Comparison of ENCODE assay signal across 25 cellular contexts in the genomic region with DNA sequence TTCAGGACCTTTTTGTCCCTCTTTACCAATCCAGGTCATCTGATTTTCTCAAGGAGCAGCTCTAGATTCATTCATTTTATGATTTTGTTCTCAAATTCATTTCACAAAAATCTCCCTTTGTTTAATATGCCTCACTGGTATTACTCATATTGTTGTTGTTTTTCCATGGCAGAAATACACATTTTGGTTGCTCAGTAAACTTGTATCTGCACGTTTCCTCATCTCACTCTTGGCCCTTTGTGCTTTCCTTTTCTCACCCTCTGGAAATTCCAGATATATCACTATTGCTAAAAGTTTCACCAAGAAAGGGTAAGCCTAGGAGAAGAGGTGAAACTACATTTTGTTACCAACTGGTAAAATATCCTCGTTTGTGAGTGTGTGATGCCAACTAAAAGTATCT. TPM values are rescaled to one million over a fixed set of nuclear protein-coding genes. Genes with fewer than 3 reads are reported as not detected.
"Had no signal": no experiment of that assay in that cellular context is flagged by ENCODE, and none has a peak within 500 bp of the region (broad histone marks: within the 10 kb centered on the region; RNA-seq: fewer than 3 reads in every experiment).

No MANE protein-coding gene starts in this region.

- H3K9me3 ChIP-seq: left lung, mucosa of descending colon, ovary, right atrium auricular region, right lobe of liver, stomach, transverse colon, upper lobe of left lung, vagina had no signal

- H3K9me3 Mint-ChIP-seq: memory B cell; naive thymus-derived CD4-positive, alpha-beta T cell; natural killer cell treated with Interleukin-12 subunit alpha and Interleukin-12 subunit beta and Interleukin-15 and Interleukin-18, amount 100 ng/mL, for 72 hours; stimulated activated naive B cell treated with anti-CD40 and anti-IgM and Interleukin-4, amounts not matched to agents 10 μg/mL and 1 μg/mL and 100 μg/mL, for 72 hours had no signal

- H3K4me3 ChIP-seq: left lung, lung, mucosa of descending colon, ovary, right atrium auricular region, right lobe of liver, stomach, transverse colon, upper lobe of left lung, vagina had no signal

- H3K36me3 ChIP-seq: left lung, ovary, right atrium auricular region, right lobe of liver, transverse colon, upper lobe of left lung, vagina had no signal

- H3K4me3 Mint-ChIP-seq: memory B cell; naive thymus-derived CD4-positive, alpha-beta T cell; natural killer cell treated with Interleukin-12 subunit alpha and Interleukin-12 subunit beta and Interleukin-15 and Interleukin-18, amount 100 ng/mL, for 72 hours; stimulated activated naive B cell treated with anti-CD40 and anti-IgM and Interleukin-4, amounts not matched to agents 10 μg/mL and 1 μg/mL and 100 μg/mL, for 72 hours had no signal

- H3K27me3 ChIP-seq: left lung, ovary, right atrium auricular region, right lobe of liver, stomach, transverse colon, upper lobe of left lung, vagina had no signal

- ATAC-seq: left colon; left lung; mucosa of descending colon; naive thymus-derived CD4-positive, alpha-beta T cell; natural killer cell treated with Interleukin-12 subunit alpha and Interleukin-12 subunit beta and Interleukin-15 and Interleukin-18, amount 100 ng/mL, for 72 hours; right lobe of liver; stimulated activated naive B cell treated with anti-CD40 and anti-IgM and Interleukin-4, amounts not matched to agents 10 μg/mL and 1 μg/mL and 100 μg/mL, for 72 hours; stimulated activated naive CD8-positive, alpha-beta T cell treated with anti-CD3 and anti-CD28 coated beads, Interleukin-15, Interleukin-2, amounts not matched to agents 100 U/mL and 50 U/mL, for 24 hours had no signal

- FAIRE-seq: kidney had no signal

- H3K27ac Mint-ChIP-seq: memory B cell; naive thymus-derived CD4-positive, alpha-beta T cell; natural killer cell treated with Interleukin-12 subunit alpha and Interleukin-12 subunit beta and Interleukin-15 and Interleukin-18, amount 100 ng/mL, for 72 hours; progenitor cell of endocrine pancreas; stimulated activated naive B cell treated with anti-CD40 and anti-IgM and Interleukin-4, amounts not matched to agents 10 μg/mL and 1 μg/mL and 100 μg/mL, for 72 hours had no signal

- H3K4me1 ChIP-seq: left lung, right lobe of liver, upper lobe of left lung had no signal

- H3K36me3 Mint-ChIP-seq: memory B cell; naive thymus-derived CD4-positive, alpha-beta T cell; natural killer cell treated with Interleukin-12 subunit alpha and Interleukin-12 subunit beta and Interleukin-15 and Interleukin-18, amount 100 ng/mL, for 72 hours; stimulated activated naive B cell treated with anti-CD40 and anti-IgM and Interleukin-4, amounts not matched to agents 10 μg/mL and 1 μg/mL and 100 μg/mL, for 72 hours had no signal

- DNase-seq: kidney; left colon; left lung; mucosa of descending colon; naive thymus-derived CD4-positive, alpha-beta T cell; ovary; right lobe of liver; stimulated activated CD4-positive, alpha-beta T cell treated with anti-CD3 and anti-CD28 coated beads, Interleukin-12 subunit alpha, Interleukin-12 subunit beta, amount 100 ng/mL, for 4 hours; stimulated activated CD4-positive, alpha-beta T cell treated with anti-CD3 and anti-CD28 coated beads, Interleukin-15, amount 100 ng/mL, for 24 hours; stimulated activated CD4-positive, alpha-beta T cell treated with anti-CD3 and anti-CD28 coated beads, Interleukin-2, amount 100 ng/mL, for 24 hours; stimulated activated CD4-positive, alpha-beta T cell treated with anti-CD3 and anti-CD28 coated beads, Interleukin-4, amount 100 ng/mL, for 1 hour; stimulated activated naive B cell treated with anti-CD40 and anti-IgM and Interleukin-4, amounts not matched to agents 10 μg/mL and 1 μg/mL and 100 μg/mL, for 72 hours; stimulated activated naive CD8-positive, alpha-beta T cell treated with anti-CD3 and anti-CD28 coated beads, Interleukin-15, Interleukin-2, amounts not matched to agents 100 U/mL and 50 U/mL, for 24 hours; stomach; transverse colon; upper lobe of left lung had no signal

- H3K27me3 Mint-ChIP-seq: memory B cell; naive thymus-derived CD4-positive, alpha-beta T cell; natural killer cell treated with Interleukin-12 subunit alpha and Interleukin-12 subunit beta and Interleukin-15 and Interleukin-18, amount 100 ng/mL, for 72 hours; stimulated activated naive B cell treated with anti-CD40 and anti-IgM and Interleukin-4, amounts not matched to agents 10 μg/mL and 1 μg/mL and 100 μg/mL, for 72 hours had no signal

- H3K27ac ChIP-seq: left lung, ovary, right atrium auricular region, right lobe of liver, stomach, transverse colon, upper lobe of left lung, vagina had no signal

- H3K4me1 Mint-ChIP-seq: memory B cell; naive thymus-derived CD4-positive, alpha-beta T cell; stimulated activated naive B cell treated with anti-CD40 and anti-IgM and Interleukin-4, amounts not matched to agents 10 μg/mL and 1 μg/mL and 100 μg/mL, for 72 hours had no signal

RNA-seq across cellular contexts. Expression of a gene that starts 14.8 kb away (rescaled TPM):
- total RNA-seq: naive thymus-derived CD4-positive, alpha-beta T cell; natural killer cell treated with Interleukin-12 subunit alpha and Interleukin-12 subunit beta and Interleukin-15 and Interleukin-18, amount 100 ng/mL, for 72 hours; progenitor cell of endocrine pancreas; renal cortical epithelial cell had no signal
- polyA plus RNA-seq: naive thymus-derived CD4-positive, alpha-beta T cell had no signal

RNA-seq across cellular contexts. Expression of a gene that starts 43.2 kb away (rescaled TPM):
- total RNA-seq: myocyte; naive thymus-derived CD4-positive, alpha-beta T cell; natural killer cell treated with Interleukin-12 subunit alpha and Interleukin-12 subunit beta and Interleukin-15 and Interleukin-18, amount 100 ng/mL, for 72 hours; progenitor cell of endocrine pancreas; renal cortical epithelial cell had no signal
- polyA plus RNA-seq: naive thymus-derived CD4-positive, alpha-beta T cell; neural cell had no signal
